ENCODE assay signal across 8 cellular contexts in the genomic region with DNA sequence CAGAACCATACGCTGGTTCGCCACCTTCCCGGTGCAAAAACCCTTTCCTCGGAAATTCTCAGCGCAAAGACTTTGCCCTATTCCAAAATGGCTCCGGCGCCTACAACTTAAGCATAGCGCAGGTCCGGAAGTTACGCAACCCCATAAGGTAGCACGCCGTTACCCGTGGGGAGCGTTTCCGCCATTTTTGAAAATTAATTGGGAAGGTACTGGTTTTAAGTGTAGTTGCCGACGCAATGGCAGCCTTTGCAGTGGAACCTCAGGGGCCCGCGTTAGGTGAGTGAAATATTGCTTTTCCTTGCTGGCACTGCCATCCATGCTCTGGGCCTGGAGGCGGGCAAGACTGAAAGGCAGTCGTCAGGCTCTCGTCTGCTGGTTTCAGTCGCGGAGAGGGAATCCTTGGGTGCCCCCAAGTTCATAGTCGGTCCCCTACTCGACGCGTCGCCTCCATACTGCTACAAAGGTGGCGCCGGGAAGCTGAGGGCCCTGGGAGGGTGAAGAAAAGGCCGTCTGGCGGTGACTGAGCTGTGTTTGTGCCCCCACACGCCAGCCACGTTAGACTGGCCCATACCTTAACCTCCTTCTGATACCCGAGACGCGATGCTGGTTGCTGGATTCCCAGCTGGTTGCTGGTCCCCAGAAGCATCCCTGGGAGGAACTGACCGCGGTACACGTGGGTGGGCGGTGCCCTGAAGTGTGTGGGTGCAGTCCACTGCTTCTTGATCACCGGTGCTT. TPM values are rescaled to one million over a fixed set of nuclear protein-coding genes. Genes with fewer than 3 reads are reported as not detected.
DNase-seq lines count a peak whose midpoint lies in the region; ATAC-seq lines count a peak whose summit lies in the region.

A gene with protein sequence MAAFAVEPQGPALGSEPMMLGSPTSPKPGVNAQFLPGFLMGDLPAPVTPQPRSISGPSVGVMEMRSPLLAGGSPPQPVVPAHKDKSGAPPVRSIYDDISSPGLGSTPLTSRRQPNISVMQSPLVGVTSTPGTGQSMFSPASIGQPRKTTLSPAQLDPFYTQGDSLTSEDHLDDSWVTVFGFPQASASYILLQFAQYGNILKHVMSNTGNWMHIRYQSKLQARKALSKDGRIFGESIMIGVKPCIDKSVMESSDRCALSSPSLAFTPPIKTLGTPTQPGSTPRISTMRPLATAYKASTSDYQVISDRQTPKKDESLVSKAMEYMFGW (plus strand): TSS at position 222 of the 735 bp plus-strand sequence. CDS start 15 bp downstream, at position 237.

- intact Hi-C loops in dendritic cell treated with granulocyte-macrophage colony-stimulating factor and Interleukin-4, amounts not matched to agents 40 ng/mL and 50 ng/mL, for 4 days (cut with micrococcal nuclease): loop anchor here (2.0 to 10.0 kb wide), 2 partner anchors 46 to 410 kb away; a partner anchor contains a TSS

- no peaks in the 10 kb centered on the region for H3K9me3 ChIP-seq in BLaER1

- peak within 1 kb of the TSS; percentile 95 for H3K9ac ChIP-seq in BLaER1

- H3K27ac Mint-ChIP-seq in dendritic cell treated with granulocyte-macrophage colony-stimulating factor and Interleukin-4, amounts not matched to agents 40 ng/mL and 50 ng/mL, for 4 days: peak within 1 kb of the TSS; percentile 82

- H3K9me3 Mint-ChIP-seq in dendritic cell treated with granulocyte-macrophage colony-stimulating factor and Interleukin-4, amounts not matched to agents 40 ng/mL and 50 ng/mL, for 4 days: no peaks in the 10 kb centered on the region

- peak within 1 kb of the TSS; percentile 95 for H3K4me3 Mint-ChIP-seq in dendritic cell treated with granulocyte-macrophage colony-stimulating factor and Interleukin-4, amounts not matched to agents 40 ng/mL and 50 ng/mL, for 4 days

- H3K4me3 ChIP-seq in BLaER1: peak within 1 kb of the TSS; percentile 95

- peaks cover 19% of the 10 kb centered on the region for H3K27me3 Mint-ChIP-seq in dendritic cell treated with granulocyte-macrophage colony-stimulating factor and Interleukin-4, amounts not matched to agents 40 ng/mL and 50 ng/mL, for 4 days

- peak within 1 kb of the TSS; percentile 84 for H3K4me2 ChIP-seq in BLaER1

- peaks cover 12% of the 10 kb centered on the region for H3K36me3 ChIP-seq in BLaER1

- peaks cover 12% of the 10 kb centered on the region for H3K4me1 Mint-ChIP-seq in dendritic cell treated with granulocyte-macrophage colony-stimulating factor and Interleukin-4, amounts not matched to agents 40 ng/mL and 50 ng/mL, for 4 days (ENCODE audit: low read depth)

- H4K20me1 ChIP-seq in BLaER1: peaks cover 16% of the 10 kb centered on the region

- H3K36me3 Mint-ChIP-seq in dendritic cell treated with granulocyte-macrophage colony-stimulating factor and Interleukin-4, amounts not matched to agents 40 ng/mL and 50 ng/mL, for 4 days (ENCODE audit: low read depth): peaks cover 14% of the 10 kb centered on the region

- H3K27ac ChIP-seq in BLaER1: peak within 1 kb of the TSS; percentile 93

- DNase-seq in NCI-H748 (lab: John Stamatoyannopoulos, UW; ENCODE audit: unreplicated experiment) (peak; percentile 99), left lobe of liver (ENCODE audit: low spot score) (peak; percentile 91)
- DNase-seq in activated CD4-positive, alpha-beta T cell treated with anti-CD3 and anti-CD28 coated beads, Interleukin-2, amount 50 U/mL, for 1 hour: peak; percentile 81
- peak; percentile 73 for DNase-seq in stimulated activated CD4-positive, alpha-beta T cell treated with anti-CD3 and anti-CD28 coated beads, Interleukin-2, amount 100 ng/mL, for 4 hours (ENCODE audit: low read depth)

- H3K27me3 ChIP-seq in BLaER1: no peaks in the 10 kb centered on the region

- peaks cover 15% of the 10 kb centered on the region for H3K4me1 ChIP-seq in BLaER1

- ATAC-seq in GM19351 (IDR thresholded peaks at IDR 0.05; ENCODE audit: unreplicated experiment) (peak; percentile 86), HG03521 (IDR thresholded peaks at IDR 0.05; ENCODE audit: unreplicated experiment) (peak; percentile 91), left lobe of liver (peak; percentile 94)

RNA-seq across cellular contexts. Expression of the gene that starts here (rescaled TPM):
- 9.5 TPM for total RNA-seq in left lobe of liver

Comparison
In these comparisons a context has a peak if more than half of its experiments do, and no peak if none do; other contexts are left out.
1. Peak in every context shown above with its lines: DNase-seq, ATAC-seq, H3K4me3 ChIP-seq and H3K27ac ChIP-seq.